39 cellular contexts compared by ENCODE assay signal in the genomic region with DNA sequence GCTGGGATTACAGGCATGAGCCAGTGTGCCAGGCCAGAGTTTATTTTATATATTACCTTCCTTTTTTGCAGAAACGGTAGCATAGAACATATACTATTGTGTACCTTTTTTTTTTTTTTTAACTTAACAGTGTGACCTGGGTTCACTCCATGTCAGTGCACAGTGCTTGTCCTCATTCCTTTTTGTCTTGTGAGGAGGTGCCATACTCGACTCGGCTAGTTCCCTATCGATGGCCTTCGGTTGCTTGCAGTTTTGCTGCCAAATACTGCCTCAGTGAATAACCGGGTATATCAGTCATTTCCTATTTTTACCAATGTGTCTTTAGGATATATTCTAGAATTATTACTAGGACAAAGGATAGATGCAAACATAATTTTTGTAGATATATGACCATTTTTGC.
"Had no signal": no experiment of that assay in that cellular context is flagged by ENCODE, and none has a peak within 500 bp of the region (broad histone marks: within the 10 kb centered on the region; RNA-seq: fewer than 3 reads in every experiment).

No MANE protein-coding gene starts in this region.

- H3K27me3 ChIP-seq: adrenal gland, ascending aorta, body of pancreas, brain microvascular endothelial cell, breast epithelium, cardiac muscle cell had no signal

- ATAC-seq: activated naive CD4-positive, alpha-beta T cell treated with anti-CD3 and anti-CD28 coated beads, Interleukin-2, amount 50 U/mL, for 72 hours; activated naive CD8-positive, alpha-beta T cell treated with anti-CD3 and anti-CD28 coated beads, Interleukin-2, amount 50 U/mL, for 24 hours; activated T-cell treated with anti-CD3 and anti-CD28 coated beads, Interleukin-2, amount 50 U/mL, for 4 hours; activated T-cell treated with anti-CD3 and anti-CD28 coated beads, Interleukin-2, amount 50 U/mL, for 72 hours; activated T-helper 17 cell treated with anti-CD3 and anti-CD28 coated beads, Interleukin-2, amount 50 U/mL, for 72 hours; body of pancreas had no signal

- H3K9me3 Mint-ChIP-seq: activated naive CD4-positive, alpha-beta T cell treated with anti-CD3 and anti-CD28 coated beads for 36 hours; activated naive CD4-positive, alpha-beta T cell treated with anti-CD3 and anti-CD28 coated beads, Interleukin-2, amount 10 ng/mL, durations not matched to agents 7 days and 5 days; activated naive CD4-positive, alpha-beta T cell treated with anti-CD3 and anti-CD28 coated beads, Interleukin-2, amount 50 U/mL, for 24 hours; activated naive CD4-positive, alpha-beta T cell treated with anti-CD3 and anti-CD28 coated beads, Interleukin-2, amount 50 U/mL, for 72 hours; activated naive CD8-positive, alpha-beta T cell treated with anti-CD3 and anti-CD28 coated beads for 36 hours; activated naive CD8-positive, alpha-beta T cell treated with anti-CD3 and anti-CD28 coated beads, Interleukin-2, amount 10 ng/mL, durations not matched to agents 7 days and 5 days; activated naive CD8-positive, alpha-beta T cell treated with anti-CD3 and anti-CD28 coated beads, Interleukin-2, amount 50 U/mL, for 24 hours; activated T-cell treated with anti-CD3 and anti-CD28 coated beads, Interleukin-2, amount 50 U/mL, for 24 hours; activated T-cell treated with anti-CD3 and anti-CD28 coated beads, Interleukin-2, amount 50 U/mL, for 4 hours; activated T-cell treated with anti-CD3 and anti-CD28 coated beads, Interleukin-2, amount 50 U/mL, for 72 hours; activated T-helper 1 cell treated with anti-CD3 and anti-CD28 coated beads, Interleukin-12 subunit alpha, Interleukin-12 subunit beta, Interleukin-2, Interleukin-4 antibody, amounts not matched to agents 30 ng/mL and 10 ng/mL and 1 ng/mL, durations not matched to agents 14 hours and 24 hours and 36 hours; activated T-helper 17 cell treated with anti-CD3 and anti-CD28 coated beads, Interleukin-2, amount 50 U/mL, for 72 hours; activated T-helper 2 cell treated with anti-CD3 and anti-CD28 coated beads, Interferon-gamma antibody, Interleukin-2, Interleukin-4, amounts not matched to agents 10 μg/mL and 5 μg/mL and 100 μg/mL, durations not matched to agents 14 hours and 24 hours and 36 hours; brain; central memory CD8-positive, alpha-beta T cell had no signal

- H3K4me3 Mint-ChIP-seq: activated naive CD4-positive, alpha-beta T cell treated with anti-CD3 and anti-CD28 coated beads for 36 hours; activated naive CD4-positive, alpha-beta T cell treated with anti-CD3 and anti-CD28 coated beads, Interleukin-2, amount 10 ng/mL, durations not matched to agents 7 days and 5 days; activated naive CD4-positive, alpha-beta T cell treated with anti-CD3 and anti-CD28 coated beads, Interleukin-2, amount 50 U/mL, for 24 hours; activated naive CD8-positive, alpha-beta T cell; activated naive CD8-positive, alpha-beta T cell treated with anti-CD3 and anti-CD28 coated beads for 36 hours; activated naive CD8-positive, alpha-beta T cell treated with anti-CD3 and anti-CD28 coated beads, Interleukin-2, amount 10 ng/mL, durations not matched to agents 7 days and 5 days; activated naive CD8-positive, alpha-beta T cell treated with anti-CD3 and anti-CD28 coated beads, Interleukin-2, amount 50 U/mL, for 24 hours; activated T-cell treated with anti-CD3 and anti-CD28 coated beads, Interleukin-2, amount 50 U/mL, for 24 hours; activated T-cell treated with anti-CD3 and anti-CD28 coated beads, Interleukin-2, amount 50 U/mL, for 4 hours; activated T-cell treated with anti-CD3 and anti-CD28 coated beads, Interleukin-2, amount 50 U/mL, for 72 hours; activated T-helper 1 cell treated with anti-CD3 and anti-CD28 coated beads, Interleukin-12 subunit alpha, Interleukin-12 subunit beta, Interleukin-2, Interleukin-4 antibody, amounts not matched to agents 30 ng/mL and 10 ng/mL and 1 ng/mL, durations not matched to agents 14 hours and 24 hours and 36 hours; activated T-helper 17 cell treated with anti-CD3 and anti-CD28 coated beads, Interleukin-2, amount 50 U/mL, for 72 hours; brain; central memory CD8-positive, alpha-beta T cell had no signal

- H3K27ac ChIP-seq: adrenal gland, ascending aorta, body of pancreas, brain microvascular endothelial cell, breast epithelium, cardiac muscle cell had no signal

- DNase-seq: activated effector memory CD4-positive, alpha-beta T cell treated with anti-CD3 and anti-CD28 coated beads, Interleukin-2, amount 50 U/mL, for 16 hours; activated effector memory CD4-positive, alpha-beta T cell treated with Interleukin-2 at 50 U/mL for 16 hours; activated gamma-delta T cell; activated gamma-delta T cell treated with Interleukin-2 at 50 U/mL for 16 hours; activated naive CD4-positive, alpha-beta T cell; activated naive CD4-positive, alpha-beta T cell treated with anti-CD3 and anti-CD28 coated beads for 36 hours; activated naive CD4-positive, alpha-beta T cell treated with anti-CD3 and anti-CD28 coated beads, Interleukin-2, amount 10 ng/mL, durations not matched to agents 7 days and 5 days; activated naive CD4-positive, alpha-beta T cell treated with anti-CD3 and anti-CD28 coated beads, Interleukin-2, amount 50 U/mL, for 16 hours; activated naive CD4-positive, alpha-beta T cell treated with Interleukin-2 at 50 U/mL for 16 hours; activated naive CD8-positive, alpha-beta T cell treated with anti-CD3 and anti-CD28 coated beads for 36 hours; activated naive CD8-positive, alpha-beta T cell treated with anti-CD3 and anti-CD28 coated beads, Interleukin-2, amount 10 ng/mL, durations not matched to agents 7 days and 5 days; activated naive CD8-positive, alpha-beta T cell treated with anti-CD3 and anti-CD28 coated beads, Interleukin-2, amount 50 U/mL, for 24 hours; activated T-cell treated with anti-CD3 and anti-CD28 coated beads for 4 hours; activated T-cell treated with anti-CD3 and anti-CD28 coated beads, Interleukin-2, amount 50 U/mL, for 1 hour; activated T-cell treated with anti-CD3 and anti-CD28 coated beads, Interleukin-2, amount 50 U/mL, for 24 hours; activated T-cell treated with anti-CD3 and anti-CD28 coated beads, Interleukin-2, amount 50 U/mL, for 4 hours; activated T-cell treated with anti-CD3 and anti-CD28 coated beads, Interleukin-2, amount 50 U/mL, for 48 hours; activated T-cell treated with anti-CD3 and anti-CD28 coated beads, Interleukin-2, amount 50 U/mL, for 72 hours; amniotic stem cell; amygdala; anterior cingulate cortex; aorta; body of pancreas; brain microvascular endothelial cell; caudate nucleus; central memory CD4-positive, alpha-beta T cell; cerebellar nuclear complex had no signal

- H3K9me3 ChIP-seq: adrenal gland, ascending aorta, body of pancreas, breast epithelium had no signal

- H3K4me3 ChIP-seq: adrenal gland, ascending aorta, body of pancreas, breast epithelium, cardiac muscle cell had no signal

- H3K27ac Mint-ChIP-seq: activated naive CD4-positive, alpha-beta T cell treated with anti-CD3 and anti-CD28 coated beads for 36 hours; activated naive CD4-positive, alpha-beta T cell treated with anti-CD3 and anti-CD28 coated beads, Interleukin-2, amount 10 ng/mL, durations not matched to agents 7 days and 5 days; activated naive CD4-positive, alpha-beta T cell treated with anti-CD3 and anti-CD28 coated beads, Interleukin-2, amount 50 U/mL, for 24 hours; activated naive CD8-positive, alpha-beta T cell; activated naive CD8-positive, alpha-beta T cell treated with anti-CD3 and anti-CD28 coated beads for 36 hours; activated naive CD8-positive, alpha-beta T cell treated with anti-CD3 and anti-CD28 coated beads, Interleukin-2, amount 10 ng/mL, durations not matched to agents 7 days and 5 days; activated naive CD8-positive, alpha-beta T cell treated with anti-CD3 and anti-CD28 coated beads, Interleukin-2, amount 50 U/mL, for 24 hours; activated T-cell treated with anti-CD3 and anti-CD28 coated beads, Interleukin-2, amount 50 U/mL, for 24 hours; activated T-cell treated with anti-CD3 and anti-CD28 coated beads, Interleukin-2, amount 50 U/mL, for 72 hours; activated T-helper 1 cell treated with anti-CD3 and anti-CD28 coated beads, Interleukin-12 subunit alpha, Interleukin-12 subunit beta, Interleukin-2, Interleukin-4 antibody, amounts not matched to agents 30 ng/mL and 10 ng/mL and 1 ng/mL, durations not matched to agents 14 hours and 24 hours and 36 hours; activated T-helper 17 cell treated with anti-CD3 and anti-CD28 coated beads, Interleukin-2, amount 50 U/mL, for 72 hours; activated T-helper 2 cell treated with anti-CD3 and anti-CD28 coated beads, Interferon-gamma antibody, Interleukin-2, Interleukin-4, amounts not matched to agents 10 μg/mL and 5 μg/mL and 100 μg/mL, durations not matched to agents 14 hours and 24 hours and 36 hours had no signal

- H3K4me1 ChIP-seq: ascending aorta, breast epithelium had no signal

- H3K27me3 Mint-ChIP-seq: activated naive CD4-positive, alpha-beta T cell treated with anti-CD3 and anti-CD28 coated beads, Interleukin-2, amount 10 ng/mL, durations not matched to agents 7 days and 5 days; activated naive CD4-positive, alpha-beta T cell treated with anti-CD3 and anti-CD28 coated beads, Interleukin-2, amount 50 U/mL, for 24 hours; activated naive CD8-positive, alpha-beta T cell; activated naive CD8-positive, alpha-beta T cell treated with anti-CD3 and anti-CD28 coated beads for 36 hours; activated naive CD8-positive, alpha-beta T cell treated with anti-CD3 and anti-CD28 coated beads, Interleukin-2, amount 10 ng/mL, durations not matched to agents 7 days and 5 days; activated naive CD8-positive, alpha-beta T cell treated with anti-CD3 and anti-CD28 coated beads, Interleukin-2, amount 50 U/mL, for 24 hours; activated T-cell treated with anti-CD3 and anti-CD28 coated beads, Interleukin-2, amount 50 U/mL, for 24 hours; activated T-helper 17 cell treated with anti-CD3 and anti-CD28 coated beads, Interleukin-2, amount 50 U/mL, for 72 hours; brain; central memory CD8-positive, alpha-beta T cell had no signal
